Comparison of ENCODE assay signal across 11 cellular contexts in genomic region chr18:13455960-13456471, GRCh38.
DNase-seq lines count a peak whose midpoint lies in the region; ATAC-seq, FAIRE-seq and TF ChIP-seq lines count a peak whose summit lies in the region.
"Had no signal": no experiment of that assay in that cellular context is flagged by ENCODE, and none has a peak within 500 bp of the region (broad histone marks: within the 10 kb centered on the region; RNA-seq: fewer than 3 reads in every experiment).

No MANE protein-coding gene starts in this region.

- H3K27me3 Mint-ChIP-seq in activated CD8-positive, alpha-beta T cell treated with anti-CD3 and anti-CD28 coated beads for 36 hours: no peaks in the 10 kb centered on the region

- H3K36me3 Mint-ChIP-seq in activated CD8-positive, alpha-beta T cell treated with anti-CD3 and anti-CD28 coated beads for 36 hours (ENCODE audit: low read depth): no peaks in the 10 kb centered on the region
- H3K36me3 Mint-ChIP-seq: type B pancreatic cell had no signal

- H3K4me1 Mint-ChIP-seq in activated CD8-positive, alpha-beta T cell treated with anti-CD3 and anti-CD28 coated beads for 36 hours (ENCODE audit: low read depth): peaks cover 32% of the 10 kb centered on the region

- DNase-seq in activated CD8-positive, alpha-beta T cell treated with anti-CD3 and anti-CD28 coated beads for 36 hours: peak; percentile 88
- peak; percentile 9 for DNase-seq in renal cortical epithelial cell (ENCODE audit: low read depth)
- DNase-seq in AG08395 (ENCODE audit: low spot score): no peak
- DNase-seq in SW480 (ENCODE audit: low spot score): no peak
- no peak for DNase-seq in DMS153 (lab: John Stamatoyannopoulos, UW)
- DNase-seq in D721Med (ENCODE audit: insufficient read length, low spot score): no peak
- DNase-seq: foreskin melanocyte, pancreas had no signal

- H3K4me3 Mint-ChIP-seq in activated CD8-positive, alpha-beta T cell treated with anti-CD3 and anti-CD28 coated beads for 36 hours: peak overlapping the region; percentile 20
- H3K4me3 Mint-ChIP-seq: type B pancreatic cell had no signal

- ATAC-seq in GM18858 (IDR thresholded peaks at IDR 0.05; ENCODE audit: unreplicated experiment): peak; percentile 59
- peak; percentile 82 for ATAC-seq in HG02610 (IDR thresholded peaks at IDR 0.05; ENCODE audit: unreplicated experiment)
- ATAC-seq in activated CD8-positive, alpha-beta T cell treated with anti-CD3 and anti-CD28 coated beads for 36 hours: peak; percentile 89

- H3K9me3 Mint-ChIP-seq in activated CD8-positive, alpha-beta T cell treated with anti-CD3 and anti-CD28 coated beads for 36 hours: no peaks in the 10 kb centered on the region
- H3K9me3 Mint-ChIP-seq: type B pancreatic cell had no signal

- peak overlapping the region; percentile 73 for H3K27ac Mint-ChIP-seq in activated CD8-positive, alpha-beta T cell treated with anti-CD3 and anti-CD28 coated beads for 36 hours
- H3K27ac Mint-ChIP-seq: type B pancreatic cell had no signal

- TF ChIP-seq CTCF in activated CD8-positive, alpha-beta T cell treated with anti-CD3 and anti-CD28 coated beads for 36 hours (IDR thresholded peaks at IDR 0.05): no peak
- TF ChIP-seq CTCF in D721Med (IDR thresholded peaks at IDR 0.05; ENCODE audit: insufficient read depth, missing control alignments): no peak

- POLR2A ChIA-PET in activated CD8-positive, alpha-beta T cell treated with anti-CD3 and anti-CD28 coated beads for 36 hours (lab: Charles Lee): interaction anchor here (0.7 to 1.6 kb wide), 5 partner anchors 8 to 237 kb away, joined by 3 to 5 read pairs (median 5); partner anchors contain the start of gene LDLRAD4

- intact Hi-C loops in activated CD8-positive, alpha-beta T cell treated with anti-CD3 and anti-CD28 coated beads for 36 hours (cut with micrococcal nuclease): loop anchor here (10.0 kb wide), 1 partner anchor 159 kb away; no protein-coding TSS in a partner anchor

- no peak for FAIRE-seq in D721Med (lab: Jason Lieb, UNC)
- FAIRE-seq: pancreas had no signal

- CTCF ChIA-PET in activated CD8-positive, alpha-beta T cell treated with anti-CD3 and anti-CD28 coated beads for 36 hours (lab: Charles Lee): interaction anchor here (0.7 to 1.6 kb wide), 4 partner anchors 13 to 239 kb away, joined by 3 to 6 read pairs (median 4); no protein-coding TSS in a partner anchor

Comparison
In these comparisons a context has a peak if more than half of its experiments do, and no peak if none do; other contexts are left out.
1. DNase-seq: peak in activated CD8-positive, alpha-beta T cell treated with anti-CD3 and anti-CD28 coated beads for 36 hours (single experiment) and renal cortical epithelial cell (single experiment); none in AG08395 (single experiment), SW480 (single experiment), DMS153 (single experiment) and D721Med (single experiment).
2. Peak in every context shown above with its lines, with median percentiles within 50 percentile points of each other: ATAC-seq.